8 cellular contexts compared by ENCODE assay signal in genomic region chr11:130522284-130522961, GRCh38.
DNase-seq lines count a peak whose midpoint lies in the region; ATAC-seq and TF ChIP-seq lines count a peak whose summit lies in the region.

No MANE protein-coding gene starts in this region.

- H3K27ac ChIP-seq in AG04450 (ENCODE audit: low read depth, low read length) (peak overlapping the region; percentile 88), esophagus muscularis mucosa (replicated peaks in 1 of 4) (peak overlapping the region; percentile 76 to 82 (median 78)), muscle layer of colon (ENCODE audit: low read depth, low read length) (peak overlapping the region; percentile 60)

- POLR2A ChIA-PET in AG04450 (lab: Yijun Ruan, JAX), result interaction anchor here (0.6 to 1.3 kb wide), 4 partner anchors 12 to 131 kb away, joined by 3 to 6 read pairs (median 4); no protein-coding TSS in a partner anchor

- TF ChIP-seq POLR2A in esophagus muscularis mucosa (IDR thresholded peaks at IDR 0.05; ENCODE audit: low read depth), result no peak

- no peak overlapping the region for H3K4me3 ChIP-seq in AG04450 (ENCODE audit: low read depth, low read length)
- H3K4me3 ChIP-seq in esophagus muscularis mucosa, result no peak overlapping the region
- H3K4me3 ChIP-seq in muscle layer of colon (ENCODE audit: low read depth in 1 of 2, low read length in 2 of 2), result no peak overlapping the region

- H3K27me3 ChIP-seq in AG04450 (ENCODE audit: control insufficient read depth, insufficient read depth, low read length) (no peaks in the 10 kb centered on the region), esophagus muscularis mucosa (no peaks in the 10 kb centered on the region), muscle layer of colon (ENCODE audit: control insufficient read depth in 1 of 2, insufficient read depth in 2 of 2, low read length in 2 of 2) (no peaks in the 10 kb centered on the region)

- H3K4me1 ChIP-seq in esophagus muscularis mucosa (peaks cover 25 to 42% (median 29%) of the 10 kb centered on the region in 4 donors), muscle layer of colon (ENCODE audit: insufficient read depth, low read length) (peaks cover 18% of the 10 kb centered on the region)

- no peak overlapping the region for H3K9ac ChIP-seq in muscle layer of colon (ENCODE audit: low read length)

- TF ChIP-seq EP300 in esophagus muscularis mucosa (IDR thresholded peaks at IDR 0.05), result peak; percentile 1

- H3K9me3 ChIP-seq in AG04450 (ENCODE audit: control insufficient read depth, insufficient read depth, low read length), result no peaks in the 10 kb centered on the region
- H3K9me3 ChIP-seq in esophagus muscularis mucosa, result no peaks in the 10 kb centered on the region
- no peaks in the 10 kb centered on the region for H3K9me3 ChIP-seq in muscle layer of colon (ENCODE audit: low read length)

- CTCF ChIA-PET in AG04450 (lab: Charles Lee), result interaction anchor here (1.3 to 1.4 kb wide), 2 partner anchors 339 to 340 kb away, joined by 5 read pairs; no protein-coding TSS in a partner anchor

- no peak for ATAC-seq in GM21619 (IDR thresholded peaks at IDR 0.05; ENCODE audit: unreplicated experiment)
- ATAC-seq in GM18868 (IDR thresholded peaks at IDR 0.05; ENCODE audit: unreplicated experiment), result no peak

- 65% methylated on average over 9 of the region's 9 CpGs for WGBS in esophagus muscularis mucosa

- intact Hi-C loops in esophagus muscularis mucosa (cut with DNase I), result no loop called here

- TF ChIP-seq CTCF in AG04450 (IDR thresholded peaks at IDR 0.05; ENCODE audit: low read depth, low read length), result no peak
- TF ChIP-seq CTCF in esophagus muscularis mucosa (IDR thresholded peaks at IDR 0.05), result no peak

- peak; percentile 84 for DNase-seq in AG04450 (ENCODE audit: low read depth, low spot score)
- DNase-seq in NCI-H524 (lab: John Stamatoyannopoulos, UW), result peak; percentile 12 to 70
- peak; percentile 96 for DNase-seq in esophagus muscularis mucosa (ENCODE audit: extremely low spot score)
- no peak for DNase-seq in activated CD8-positive, alpha-beta memory T cell treated with anti-CD3 and anti-CD28 coated beads, Interleukin-2, amount 50 U/mL, for 48 hours
- DNase-seq in NCI-H1105 treated with DMSO at 0.1 percent for 48 hours (lab: John Stamatoyannopoulos, UW), result no peak

- no peaks in the 10 kb centered on the region for H3K36me3 ChIP-seq in esophagus muscularis mucosa
- no peaks in the 10 kb centered on the region for H3K36me3 ChIP-seq in muscle layer of colon (ENCODE audit: insufficient read depth, low read length)

Comparison
In these comparisons a context has a peak if more than half of its experiments do, and no peak if none do; other contexts are left out.
1. DNase-seq: peak in AG04450 (single experiment), NCI-H524 (2 of 2) and esophagus muscularis mucosa (single experiment); none in activated CD8-positive, alpha-beta memory T cell treated with anti-CD3 and anti-CD28 coated beads, Interleukin-2, amount 50 U/mL, for 48 hours (single experiment) and NCI-H1105 treated with DMSO at 0.1 percent for 48 hours (single experiment).
2. Peak in every context shown above with its lines, with median percentiles within 50 percentile points of each other: H3K27ac ChIP-seq.